ENCODE assay signal across 1 cellular context in genomic region chr17:79513805-79514535, GRCh38.
TF ChIP-seq lines count a peak whose summit lies in the region.

No MANE protein-coding gene starts in this region.

TF ChIP-seq in K562, 482 proteins besides CTCF, POLR2A, EP300 and RAD21 (continued from another document):
- TF ChIP-seq MITF (IDR thresholded peaks at IDR 0.05) = no peak
- TF ChIP-seq KLF1 (tag; IDR thresholded peaks at IDR 0.05) = no peak
- no peak for TF ChIP-seq OTX1 (CRISPR knock-in tag; IDR thresholded peaks at IDR 0.05)
